Comparison of ENCODE assay signal across 16 cellular contexts in genomic region chr10:133461027-133461426, GRCh38. TPM values are rescaled to one million over a fixed set of nuclear protein-coding genes. Genes with fewer than 3 reads are reported as not detected.
DNase-seq lines count a peak whose midpoint lies in the region; ATAC-seq and TF ChIP-seq lines count a peak whose summit lies in the region.
"Had no signal": no experiment of that assay in that cellular context is flagged by ENCODE, and none has a peak within 500 bp of the region (broad histone marks: within the 10 kb centered on the region; RNA-seq: fewer than 3 reads in every experiment).

No MANE protein-coding gene starts in this region.

- no peak for TF ChIP-seq CTCF in right atrium auricular region (IDR thresholded peaks at IDR 0.05)

- intact Hi-C loops in right cardiac atrium (cut with DNase I), result no loop called here

- no peaks in the 10 kb centered on the region for H3K27me3 ChIP-seq in right atrium auricular region
- H3K27me3 ChIP-seq in right cardiac atrium (ENCODE audit: control insufficient read depth, insufficient read depth), result no peaks in the 10 kb centered on the region
- H3K27me3 ChIP-seq: BLaER1 treated with 17β-estradiol and CSF1 and Interleukin-3, amounts not matched to agents 10 nM and 100 nM had no signal

- H3K36me3 ChIP-seq in right atrium auricular region, result no peaks in the 10 kb centered on the region
- H3K36me3 ChIP-seq: BLaER1 treated with 17β-estradiol and CSF1 and Interleukin-3, amounts not matched to agents 10 nM and 100 nM had no signal

- DNase-seq in right atrium auricular region (ENCODE audit: low spot score) (peak; percentile 16), right cardiac atrium (no peak), T-helper 17 cell (no peak), mucosa of gallbladder (ENCODE audit: low spot score) (peak; percentile 5), NCI-H1436 (lab: John Stamatoyannopoulos, UW) (no peak)
- DNase-seq: Calu3; CD4-positive, CD25-positive, alpha-beta regulatory T cell; DMS 273 treated with DMSO at 0.1 percent for 48 hours; DMS79; HCEC 1CT; HFFc6 had no signal

- H3K27ac ChIP-seq in right atrium auricular region, result no peak overlapping the region
- no peak overlapping the region for H3K27ac ChIP-seq in right cardiac atrium (ENCODE audit: low read length)
- H3K27ac ChIP-seq: BLaER1 treated with 17β-estradiol and CSF1 and Interleukin-3, amounts not matched to agents 10 nM and 100 nM had no signal

- H3K4me3 Mint-ChIP-seq in T-helper 17 cell, result no peak overlapping the region
- H3K4me3 Mint-ChIP-seq: CD4-positive, CD25-positive, alpha-beta regulatory T cell; HFFc6 had no signal

- H3K4me3 ChIP-seq in right atrium auricular region (no peak overlapping the region), right cardiac atrium (ENCODE audit: low read length) (no peak overlapping the region)
- H3K4me3 ChIP-seq: BLaER1 treated with 17β-estradiol and CSF1 and Interleukin-3, amounts not matched to agents 10 nM and 100 nM; K562 had no signal

- H3K4me1 Mint-ChIP-seq in T-helper 17 cell, result peaks cover 25% of the 10 kb centered on the region
- H3K4me1 Mint-ChIP-seq: CD4-positive, CD25-positive, alpha-beta regulatory T cell had no signal

- H3K27ac Mint-ChIP-seq in T-helper 17 cell, result peak overlapping the region; percentile 59
- H3K27ac Mint-ChIP-seq: CD4-positive, CD25-positive, alpha-beta regulatory T cell; HFFc6 had no signal

- no peaks in the 10 kb centered on the region for H3K4me1 ChIP-seq in right atrium auricular region
- H3K4me1 ChIP-seq in right cardiac atrium (ENCODE audit: control insufficient read depth, insufficient read depth, low read length), result no peaks in the 10 kb centered on the region
- H3K4me1 ChIP-seq: BLaER1 treated with 17β-estradiol and CSF1 and Interleukin-3, amounts not matched to agents 10 nM and 100 nM had no signal

- H3K36me3 Mint-ChIP-seq in T-helper 17 cell (ENCODE audit: low read depth), result peaks cover 8% of the 10 kb centered on the region

- ATAC-seq in right cardiac atrium (no peak), T-helper 17 cell (no peak), GM19324 (IDR thresholded peaks at IDR 0.05; ENCODE audit: low FRiP score, unreplicated experiment) (no peak), GM19328 (IDR thresholded peaks at IDR 0.05; ENCODE audit: unreplicated experiment) (no peak)
- ATAC-seq: K562 had no signal

- 88% methylated on average over 7 of the region's 7 CpGs for WGBS in right cardiac atrium

- no peaks in the 10 kb centered on the region for H3K27me3 Mint-ChIP-seq in T-helper 17 cell
- H3K27me3 Mint-ChIP-seq: CD4-positive, CD25-positive, alpha-beta regulatory T cell had no signal

- no peaks in the 10 kb centered on the region for H3K9me3 ChIP-seq in right atrium auricular region
- no peaks in the 10 kb centered on the region for H3K9me3 ChIP-seq in right cardiac atrium (ENCODE audit: control insufficient read depth, low read length)
- no peaks in the 10 kb centered on the region for H3K9me3 ChIP-seq in T-helper 17 cell (ENCODE audit: control insufficient read depth, low read length, poor library complexity, severe bottlenecking)

RNA-seq across cellular contexts. Expression of gene SCART1, which starts 7.3 kb away (rescaled TPM):
- total RNA-seq in right atrium auricular region (under 1 TPM; 0.22 to 0.24 TPM), right cardiac atrium (1 to 10 TPM in 1 of 4 donors, under 1 TPM in 3; 0.56 to 1.4 (median 0.88) TPM), T-helper 17 cell (10 to 100 TPM; 20.6 to 38.6 TPM), mucosa of gallbladder (3.6 TPM)
- 0.29 TPM for polyA plus RNA-seq in right cardiac atrium

RNA-seq across cellular contexts. Expression of gene SPRN, which starts 36.6 kb away (rescaled TPM):
- total RNA-seq in right atrium auricular region (not detected), right cardiac atrium (not detected), T-helper 17 cell (not detected), mucosa of gallbladder (not detected)
- polyA plus RNA-seq in right cardiac atrium, result 0.11 TPM
- total RNA-seq: A673; Calu3; CD4-positive, CD25-positive, alpha-beta regulatory T cell; K562 had no signal

Comparison
In these comparisons a context has a peak if more than half of its experiments do, and no peak if none do; other contexts are left out.
1. DNase-seq: peak in right atrium auricular region (single experiment) and mucosa of gallbladder (single experiment); none in right cardiac atrium (0 of 3), T-helper 17 cell (0 of 3) and NCI-H1436 (single experiment).